ENCODE assay signal across 22 cellular contexts in the genomic region with DNA sequence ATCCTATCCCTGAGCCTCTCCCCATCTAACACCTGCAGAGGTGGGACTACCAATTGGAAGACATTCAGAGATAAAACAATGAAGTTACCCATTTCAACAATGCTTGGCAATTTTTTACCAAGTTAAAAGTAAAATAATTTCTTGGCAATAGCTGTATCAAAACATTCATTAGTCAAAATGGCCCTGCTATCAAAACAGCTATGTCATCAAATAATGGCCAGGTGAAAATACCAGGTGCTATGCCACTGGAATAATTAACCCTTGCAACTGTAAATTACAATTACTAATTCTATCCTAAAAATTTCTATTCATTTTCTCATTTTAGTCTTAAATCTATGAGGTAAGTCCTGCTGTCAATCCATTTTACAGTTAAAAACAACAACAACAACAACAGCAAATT. TPM values are rescaled to one million over a fixed set of nuclear protein-coding genes. Genes with fewer than 3 reads are reported as not detected.
DNase-seq lines count a peak whose midpoint lies in the region; ATAC-seq, FAIRE-seq and TF ChIP-seq lines count a peak whose summit lies in the region.
"Had no signal": no experiment of that assay in that cellular context is flagged by ENCODE, and none has a peak within 500 bp of the region (broad histone marks: within the 10 kb centered on the region; RNA-seq: fewer than 3 reads in every experiment).

No MANE protein-coding gene starts in this region.

- H3K79me2 ChIP-seq in HepG2 (ENCODE audit: insufficient read depth, low read length) (no peaks in the 10 kb centered on the region), K562 (ENCODE audit: control insufficient read depth, insufficient read depth, low read length) (no peaks in the 10 kb centered on the region)

- no peak for TF ChIP-seq CTCF in HepG2 (CRISPR knock-in tag; IDR thresholded peaks at IDR 0.05)
- TF ChIP-seq CTCF in right lobe of liver (IDR thresholded peaks at IDR 0.05) = no peak
- no peak for TF ChIP-seq CTCF in K562 (IDR thresholded peaks at IDR 0.05 in 2 of 3, conservative IDR thresholded peaks at IDR 0.05 in 1 of 3; ENCODE audit: insufficient read depth in 2 of 3, low read depth in 1 of 3, low read length in 3 of 3)
- no peak for TF ChIP-seq CTCF in osteocyte (IDR thresholded peaks at IDR 0.05)

- no TSS peak for BruUV-seq in HepG2 (replicated peaks; lab: Mats Ljungman, UMichigan)
- BruUV-seq in K562 (replicated peaks; lab: Mats Ljungman, UMichigan) = no TSS peak

- H3K4me2 ChIP-seq in HepG2 (ENCODE audit: low read depth, low read length) (no peak overlapping the region), K562 (ENCODE audit: insufficient read depth, low read length) (no peak overlapping the region)
- H3K4me2 ChIP-seq: BLaER1 had no signal

- no peaks in the 10 kb centered on the region for H3K9me1 ChIP-seq in K562 (ENCODE audit: control insufficient read depth, insufficient read depth, low read length)

- TF ChIP-seq RAD21 in HepG2 (CRISPR knock-in tag; IDR thresholded peaks at IDR 0.05) (no peak), K562 (CRISPR knock-in tag; conservative IDR thresholded peaks at IDR 0.05 in 1 of 2, IDR thresholded peaks at IDR 0.05 in 1 of 2) (no peak)

- no peak for DNase-seq in HepG2 (ENCODE audit: low spot score)
- no peak for DNase-seq in right lobe of liver
- no peak for DNase-seq in K562 (ENCODE audit: extremely low read depth in 1 of 4, low spot score in 3 of 4)
- no peak for DNase-seq in osteocyte (ENCODE audit: extremely low spot score, unreplicated experiment)
- DNase-seq in stimulated activated CD4-positive, alpha-beta T cell treated with anti-CD3 and anti-CD28 coated beads, Interleukin-4, amount 100 ng/mL, for 4 hours = no peak
- DNase-seq: ACHN; BE2C; C1 segment of cervical spinal cord; Caco-2; Calu3; CD4-positive, alpha-beta T cell; CD8-positive, alpha-beta T cell; DMS79 treated with DMSO at 0.1 percent for 48 hours; GF-D8 had no signal

- H3K27me3 Mint-ChIP-seq in osteocyte (ENCODE audit: unreplicated experiment) = no peaks in the 10 kb centered on the region
- H3K27me3 Mint-ChIP-seq: CD4-positive, alpha-beta T cell had no signal

- no peak overlapping the region for H3K4me3 Mint-ChIP-seq in osteocyte (ENCODE audit: unreplicated experiment)
- H3K4me3 Mint-ChIP-seq: CD14-positive monocyte; CD4-positive, alpha-beta T cell; CD8-positive, alpha-beta T cell had no signal

- H3K4me3 ChIP-seq in HepG2 (replicated peaks in 1 of 3; ENCODE audit: insufficient read depth in 1 of 3, low read depth in 2 of 3, low read length in 3 of 3) (no peak overlapping the region), right lobe of liver (no peak overlapping the region), K562 (no peak overlapping the region)
- H3K4me3 ChIP-seq: BLaER1 had no signal

- FAIRE-seq in HepG2 (lab: Jason Lieb, UNC) = no peak
- FAIRE-seq in K562 (lab: Jason Lieb, UNC) = no peak
- FAIRE-seq: D721Med, G401.6, GM12891 had no signal

- no peak for TF ChIP-seq EP300 in HepG2 (IDR thresholded peaks at IDR 0.05; ENCODE audit: low read depth in 2 of 2, low read length in 2 of 2)
- no peak for TF ChIP-seq EP300 in HepG2 (CRISPR knock-in tag; IDR thresholded peaks at IDR 0.05; ENCODE audit: borderline replicate concordance)
- TF ChIP-seq EP300 in K562 (IDR thresholded peaks at IDR 0.05; ENCODE audit: low read length) = no peak

- H3K36me3 Mint-ChIP-seq in osteocyte (ENCODE audit: unreplicated experiment) = peaks cover 27% of the 10 kb centered on the region
- H3K36me3 Mint-ChIP-seq: CD14-positive monocyte; CD8-positive, alpha-beta T cell had no signal

- CTCF ChIA-PET in HepG2 (lab: Yijun Ruan, JAX; ENCODE audit: low intra/inter-chr PET ratio, low total read pairs) = no interaction called here
- CTCF ChIA-PET in K562 (lab: Yijun Ruan, JAX; ENCODE audit: low intra/inter-chr PET ratio) = no interaction called here

- no peak for ATAC-seq in HepG2
- ATAC-seq in right lobe of liver = no peak
- ATAC-seq in K562 = no peak
- no peak for ATAC-seq in GM18907 (IDR thresholded peaks at IDR 0.05; ENCODE audit: unreplicated experiment)
- ATAC-seq: CD8-positive, alpha-beta T cell had no signal

- H4K20me1 ChIP-seq in HepG2 (ENCODE audit: insufficient read depth, low read length) = no peaks in the 10 kb centered on the region
- no peaks in the 10 kb centered on the region for H4K20me1 ChIP-seq in K562 (replicated peaks; ENCODE audit: control insufficient read depth, insufficient read depth, low read length)
- H4K20me1 ChIP-seq: BLaER1 had no signal

- H3K27ac ChIP-seq in HepG2 (ENCODE audit: extremely low read length, insufficient read depth, low read length) (no peak overlapping the region), right lobe of liver (no peak overlapping the region), K562 (ENCODE audit: extremely low read depth, low read depth, low read length) (no peak overlapping the region)
- H3K27ac ChIP-seq: 22Rv1, BLaER1 had no signal

- H3K27me3 ChIP-seq in HepG2 (ENCODE audit: control insufficient read depth in 1 of 2, insufficient read depth in 2 of 2, low read length in 2 of 2) (no peaks in the 10 kb centered on the region), right lobe of liver (no peaks in the 10 kb centered on the region), K562 (ENCODE audit: control insufficient read depth in 2 of 2, insufficient read depth in 2 of 2, low read length in 2 of 2) (no peaks in the 10 kb centered on the region)
- H3K27me3 ChIP-seq: BE2C, BLaER1 had no signal

- in situ Hi-C loops in HepG2 (cut with HindIII; ENCODE audit: extremely low pct_ligation_motif_present, low pct_unique_long_range_greater_than_20kb) = no loop called here
- in situ Hi-C loops in K562 (cut with MboI) = no loop called here

- POLR2A ChIA-PET in HepG2 (lab: Yijun Ruan, JAX) = no interaction called here
- POLR2A ChIA-PET in K562 (lab: Yijun Ruan, JAX) = no interaction called here

- H3K9me3 ChIP-seq in HepG2 (ENCODE audit: low read length) (no peaks in the 10 kb centered on the region), right lobe of liver (no peaks in the 10 kb centered on the region), K562 (replicated peaks; ENCODE audit: control insufficient read depth, insufficient read depth, low read depth, low read length) (no peaks in the 10 kb centered on the region)
- H3K9me3 ChIP-seq: BE2C, BLaER1, Caco-2 had no signal

- H3K4me1 ChIP-seq in HepG2 (ENCODE audit: insufficient read depth, low read length) (no peaks in the 10 kb centered on the region), right lobe of liver (no peaks in the 10 kb centered on the region), K562 (replicated peaks in 1 of 2; ENCODE audit: control insufficient read depth in 2 of 2, insufficient read depth in 2 of 2, low read length in 2 of 2) (no peaks in the 10 kb centered on the region)
- H3K4me1 ChIP-seq: BE2C, BLaER1, Caco-2 had no signal

- peaks cover 5% of the 10 kb centered on the region for H3K4me1 Mint-ChIP-seq in osteocyte (ENCODE audit: unreplicated experiment)
- H3K4me1 Mint-ChIP-seq: CD14-positive monocyte had no signal

- peaks cover 6% of the 10 kb centered on the region for H3K9me3 Mint-ChIP-seq in osteocyte (ENCODE audit: unreplicated experiment)
- H3K9me3 Mint-ChIP-seq: CD14-positive monocyte had no signal

- H2AFZ ChIP-seq in HepG2 (ENCODE audit: low read length) = no peak overlapping the region
- H2AFZ ChIP-seq in K562 (ENCODE audit: low read depth, low read length) = no peak overlapping the region

- no peaks in the 10 kb centered on the region for H3K36me3 ChIP-seq in HepG2 (replicated peaks in 1 of 2; ENCODE audit: control insufficient read depth in 1 of 2, insufficient read depth in 2 of 2, low read length in 2 of 2)
- no peaks in the 10 kb centered on the region for H3K36me3 ChIP-seq in right lobe of liver
- no peaks in the 10 kb centered on the region for H3K36me3 ChIP-seq in K562 (ENCODE audit: control insufficient read depth, insufficient read depth, low read length)
- H3K36me3 ChIP-seq: BE2C, BLaER1 had no signal

- peak overlapping the region; percentile 44 for H3K27ac Mint-ChIP-seq in osteocyte (ENCODE audit: unreplicated experiment)
- H3K27ac Mint-ChIP-seq: CD14-positive monocyte; CD4-positive, alpha-beta T cell; CD8-positive, alpha-beta T cell had no signal

- TF ChIP-seq POLR2A in HepG2 (IDR thresholded peaks at IDR 0.05; ENCODE audit: insufficient read depth in 1 of 2, low read depth in 2 of 2, low read length in 2 of 2) (no peak), right lobe of liver (IDR thresholded peaks at IDR 0.05) (no peak), K562 (conservative IDR thresholded peaks at IDR 0.05) (no peak)

- H3K9ac ChIP-seq in HepG2 (ENCODE audit: insufficient read depth, low read depth, low read length) = no peak overlapping the region
- no peak overlapping the region for H3K9ac ChIP-seq in K562 (ENCODE audit: insufficient read depth in 1 of 2, low read depth in 2 of 2, low read length in 2 of 2)
- H3K9ac ChIP-seq: BLaER1 had no signal

- intact Hi-C loops in HepG2 (cut with micrococcal nuclease; ENCODE audit: unreplicated experiment) = no loop called here
- intact Hi-C loops in right lobe of liver (cut with DNase I) = no loop called here
- intact Hi-C loops in K562 (cut with micrococcal nuclease) = no loop called here

RNA-seq across cellular contexts. Expression of a gene that starts 43.3 kb away (rescaled TPM):
- total RNA-seq in HepG2 (2016; rRNA removed; fragmentation: Illumina TruSeq; extraction: Trizol) (not detected in 2 replicates), right lobe of liver (under 1 TPM in 5 of 6 experiments, not detected in 1; 0.18 to 0.62 (median 0.20) TPM), K562 (2014; rRNA removed) (not detected in 2 replicates), K562 (2014; rRNA removed; fragmentation: Illumina TruSeq; extraction: Trizol) (not detected in 2 replicates), K562 (2015; rRNA removed; fragmentation: Illumina TruSeq; extraction: Trizol) (not detected in 2 replicates), K562 (2021) (not detected in 2 replicates), osteocyte (19.6 and 20.1 TPM in 2 replicates)
- not detected in 2 replicates for total RNA-seq in HepG2 (2016; cell fraction: cytosol; rRNA removed; fragmentation: Illumina TruSeq; extraction: Trizol; ENCODE audit: low read depth)
- not detected in 2 replicates for total RNA-seq in HepG2 (2016; cell fraction: insoluble cytoplasmic fraction; rRNA removed; fragmentation: Illumina TruSeq; extraction: Trizol)
- not detected in 2 replicates for total RNA-seq in HepG2 (2016; cell fraction: membrane; rRNA removed; fragmentation: Illumina TruSeq; extraction: Trizol)
- not detected in 2 replicates for total RNA-seq in HepG2 (2016; cell fraction: nucleus; rRNA removed; fragmentation: Illumina TruSeq; extraction: Trizol)
- polyA plus RNA-seq in HepG2 (2011; rRNA removed) (not detected in 2 replicates), K562 (2011; rRNA removed) (not detected in 2 replicates), K562 (2014; fragmentation: Illumina TruSeq; extraction: Trizol) (not detected in 2 replicates), K562 (2014; fragmentation: Nextera tagmentation; extraction: Ambion mirVana) (not detected), K562 (2014; rRNA removed) (not detected in 2 replicates)
- not detected in 2 replicates for polyA plus RNA-seq in HepG2 (2011; cell fraction: cytosol; rRNA removed)
- not detected in 2 replicates for polyA plus RNA-seq in HepG2 (2011; cell fraction: nucleus; rRNA removed)
- polyA plus RNA-seq in HepG2 (2012) = not detected in 2 replicates
- not detected in 2 replicates for polyA plus RNA-seq in HepG2 (2016; cell fraction: cytosol; fragmentation: Illumina TruSeq; extraction: Trizol; ENCODE audit: low read depth)
- not detected in 2 replicates for polyA plus RNA-seq in HepG2 (2016; cell fraction: insoluble cytoplasmic fraction; fragmentation: Illumina TruSeq; extraction: Trizol; ENCODE audit: low read depth)
- polyA plus RNA-seq in HepG2 (2016; cell fraction: membrane; fragmentation: Illumina TruSeq; extraction: Trizol; ENCODE audit: low read depth) = not detected in 2 replicates
- polyA plus RNA-seq in HepG2 (2016; cell fraction: nucleus; fragmentation: Illumina TruSeq; extraction: Trizol; ENCODE audit: insufficient read depth, low read depth) = not detected in 2 replicates
- not detected in 2 replicates for polyA minus RNA-seq in HepG2 (2011; rRNA and poly(A)+ RNA removed; ENCODE audit: low replicate concordance)
- not detected in 2 replicates for polyA minus RNA-seq in HepG2 (2011; cell fraction: cytosol; rRNA and poly(A)+ RNA removed)
- polyA minus RNA-seq in HepG2 (2011; cell fraction: nucleus; rRNA and poly(A)+ RNA removed) = not detected in 2 replicates
- total RNA-seq in K562 (2011; cell fraction: chromatin; rRNA removed; ENCODE audit: low replicate concordance) = not detected in 2 replicates
- total RNA-seq in K562 (2011; cell fraction: nucleolus; rRNA removed) = not detected in 2 replicates
- total RNA-seq in K562 (2011; cell fraction: nucleoplasm; rRNA removed) = not detected in 2 replicates
- not detected in 2 replicates for polyA plus RNA-seq in K562 (2011; cell fraction: cytosol; rRNA removed)
- not detected in 2 replicates for polyA plus RNA-seq in K562 (2011; cell fraction: nucleus; rRNA removed)
- not detected in 2 replicates for polyA plus RNA-seq in K562 (2012)
- polyA minus RNA-seq in K562 (2011; rRNA and poly(A)+ RNA removed) = not detected in 2 replicates
- polyA minus RNA-seq in K562 (2011; cell fraction: cytosol; rRNA and poly(A)+ RNA removed) = not detected in 2 replicates
- polyA minus RNA-seq in K562 (2011; cell fraction: nucleus; rRNA and poly(A)+ RNA removed) = not detected in 2 replicates
- total RNA-seq: A172; Caco-2; Calu3; CD4-positive, alpha-beta T cell; CD8-positive, alpha-beta T cell had no signal
- polyA plus RNA-seq: CD14-positive monocyte had no signal

Comparison
In these comparisons a context has a peak if more than half of its experiments do, and no peak if none do; other contexts are left out.
1. RNA of a gene that starts 43.3 kb away (total RNA-seq): 19.6 to 20.1 TPM in osteocyte; 0.18 to 0.62 TPM in right lobe of liver, not detected in HepG2 and not detected in K562; every median in the first group is over 10 times any median in the second.